In the genomic region with DNA sequence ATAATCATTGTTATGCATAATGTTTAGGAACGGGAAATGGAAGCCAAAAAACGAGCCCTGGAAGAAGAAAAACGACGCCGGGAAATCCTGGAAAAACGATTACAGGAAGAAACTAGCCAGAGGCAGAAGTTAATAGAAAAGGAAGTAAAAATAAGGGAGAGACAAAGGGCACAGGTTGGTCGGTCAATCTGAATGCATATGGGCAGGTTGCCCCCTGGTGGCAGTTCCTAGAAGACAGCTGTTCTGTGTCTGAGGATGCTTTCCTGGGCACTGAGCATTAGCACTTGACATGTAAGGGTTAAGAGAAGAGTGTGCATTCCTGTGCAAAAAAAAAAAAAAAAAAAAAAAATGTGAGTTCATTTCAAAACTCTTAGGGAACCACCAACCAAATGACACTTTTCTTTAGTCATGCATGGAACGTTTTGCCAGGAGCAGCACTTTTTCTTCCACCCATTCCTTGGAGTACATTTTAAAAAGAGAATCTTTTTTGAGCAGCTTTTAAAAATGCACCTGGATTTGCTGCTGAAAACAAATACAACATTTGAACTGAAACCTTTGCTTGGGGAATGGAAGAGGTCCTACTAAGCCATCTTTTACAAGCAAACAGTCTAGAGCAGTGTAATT, we compare ENCODE assay signal across 8 cellular contexts. TPM values are rescaled to one million over a fixed set of nuclear protein-coding genes. Genes with fewer than 3 reads are reported as not detected.
A peak's percentile ranks its signal among the peaks of the same experiment; 100 is the strongest.
DNase-seq lines count a peak whose midpoint lies in the region; ATAC-seq, FAIRE-seq and TF ChIP-seq lines count a peak whose summit lies in the region.

No MANE protein-coding gene starts in this region.

- H4K20me1 ChIP-seq in GM23338 (replicated peaks; ENCODE audit: insufficient read depth): no peaks in the 10 kb centered on the region

- DNase-seq in Daoy (ENCODE audit: low read depth): peak; percentile 84
- peak; percentile 95 for DNase-seq in GM23338 (ENCODE audit: low spot score)
- DNase-seq in RCC 7860 (ENCODE audit: low spot score): peak; percentile 80
- peak; percentile 84 to 85 for DNase-seq in activated T-cell treated with anti-CD3 and anti-CD28 coated beads, Interleukin-2, amount 50 U/mL, for 72 hours
- peak; percentile 87 for DNase-seq in fibroblast of pulmonary artery (ENCODE audit: low read depth)
- peak; percentile 82 for DNase-seq in neuronal stem cell (ENCODE audit: low spot score)
- DNase-seq in stromal cell of bone marrow (ENCODE audit: low read depth): peak; percentile 62

- no peak overlapping the region for H4K91ac ChIP-seq in neuronal stem cell (ENCODE audit: low read depth, low read length, poor library complexity)

- peak; percentile 91 to 97 for TF ChIP-seq CTCF in GM23338 (conservative IDR thresholded peaks at IDR 0.05; ENCODE audit: low read depth in 2 of 2)
- TF ChIP-seq CTCF in LNCAP (IDR thresholded peaks at IDR 0.05): peak; percentile 80
- peak; percentile 89 for TF ChIP-seq CTCF in fibroblast of pulmonary artery (IDR thresholded peaks at IDR 0.05; ENCODE audit: low read length, missing control alignments)

- H3K23ac ChIP-seq in neuronal stem cell (ENCODE audit: low read depth, low read length, poor library complexity): no peak overlapping the region

- no peaks in the 10 kb centered on the region for H3K9me3 ChIP-seq in neuronal stem cell (replicated peaks in 1 of 2; ENCODE audit: control insufficient read depth in 2 of 2, insufficient read depth in 1 of 2, low read depth in 1 of 2, low read length in 2 of 2)

- H2BK12ac ChIP-seq in neuronal stem cell (ENCODE audit: low read length): no peak overlapping the region

- H3K4me2 ChIP-seq in GM23338 (no peak overlapping the region), neuronal stem cell (ENCODE audit: insufficient read depth, low read length, poor library complexity, severe bottlenecking) (no peak overlapping the region)

- peaks cover 2% of the 10 kb centered on the region for H3K27me3 Mint-ChIP-seq in GM23338 (ENCODE audit: insufficient read depth, low read depth, poor library complexity)
- H3K27me3 Mint-ChIP-seq in activated T-cell treated with anti-CD3 and anti-CD28 coated beads, Interleukin-2, amount 50 U/mL, for 72 hours (ENCODE audit: low read depth): no peaks in the 10 kb centered on the region

- no peak overlapping the region for H2BK120ac ChIP-seq in neuronal stem cell (ENCODE audit: low read depth, low read length)

- peak; percentile 96 for ATAC-seq in GM23338
- peak; percentile 74 to 85 for ATAC-seq in activated T-cell treated with anti-CD3 and anti-CD28 coated beads, Interleukin-2, amount 50 U/mL, for 72 hours (replicated peaks in 1 of 2)

- H3K27ac Mint-ChIP-seq in GM23338: no peak overlapping the region
- no peak overlapping the region for H3K27ac Mint-ChIP-seq in activated T-cell treated with anti-CD3 and anti-CD28 coated beads, Interleukin-2, amount 50 U/mL, for 72 hours

- H4K8ac ChIP-seq in neuronal stem cell (ENCODE audit: low read depth, low read length): no peak overlapping the region

- no CpG with 5 or more reads among the region's 8 CpGs for WGBS in neuronal stem cell (ENCODE audit: extremely low coverage in 2 of 2, insufficient read length in 2 of 2, insufficient replicate concordance in 1 of 2), 2 donors

- no peaks in the 10 kb centered on the region for H3K79me1 ChIP-seq in neuronal stem cell (ENCODE audit: low read depth, low read length)

- H2AK5ac ChIP-seq in neuronal stem cell (ENCODE audit: low read depth, low read length): no peak overlapping the region

- peaks cover 7% of the 10 kb centered on the region for H3K4me1 ChIP-seq in GM23338 (ENCODE audit: insufficient read depth)
- peaks cover 0 to 21% of the 10 kb centered on the region in 2 donors for H3K4me1 ChIP-seq in neuronal stem cell (ENCODE audit: control insufficient read depth in 2 of 2, insufficient read depth in 1 of 2, low read depth in 1 of 2, low read length in 2 of 2)

- H3K14ac ChIP-seq in neuronal stem cell (ENCODE audit: low read length): no peak overlapping the region

- peak; percentile 71 for FAIRE-seq in RCC 7860 (lab: Jason Lieb, UNC)

- H3F3A ChIP-seq in GM23338 (replicated peaks; ENCODE audit: low read depth): no peaks in the 10 kb centered on the region

- H3K4me1 Mint-ChIP-seq in GM23338: peaks cover 8% of the 10 kb centered on the region
- H3K4me1 Mint-ChIP-seq in activated T-cell treated with anti-CD3 and anti-CD28 coated beads, Interleukin-2, amount 50 U/mL, for 72 hours (ENCODE audit: low read depth): peaks cover 18% of the 10 kb centered on the region

- H3K4ac ChIP-seq in neuronal stem cell (ENCODE audit: low read length): no peak overlapping the region

- H3K9me3 Mint-ChIP-seq in GM23338: no peaks in the 10 kb centered on the region
- H3K9me3 Mint-ChIP-seq in activated T-cell treated with anti-CD3 and anti-CD28 coated beads, Interleukin-2, amount 50 U/mL, for 72 hours: no peaks in the 10 kb centered on the region

- H3K18ac ChIP-seq in neuronal stem cell (ENCODE audit: low read length): no peak overlapping the region

- no peak overlapping the region for H3K27ac ChIP-seq in GM23338 (ENCODE audit: low read depth)
- no peak overlapping the region for H3K27ac ChIP-seq in neuronal stem cell (replicated peaks; ENCODE audit: low read length)

- H3K4me3 Mint-ChIP-seq in GM23338: no peak overlapping the region
- H3K4me3 Mint-ChIP-seq in activated T-cell treated with anti-CD3 and anti-CD28 coated beads, Interleukin-2, amount 50 U/mL, for 72 hours: peak overlapping the region in 1 of 2 donors; percentile 67

- no peak overlapping the region for H3K9ac ChIP-seq in neuronal stem cell (ENCODE audit: low read depth, low read length, poor library complexity)

- H3K4me3 ChIP-seq in GM23338 (no peak overlapping the region), fibroblast of pulmonary artery (replicated peaks; ENCODE audit: low read depth, low read length) (no peak overlapping the region), neuronal stem cell (ENCODE audit: low read length in 2 of 2) (no peak overlapping the region)

- H2AFZ ChIP-seq in GM23338 (no peak overlapping the region), neuronal stem cell (ENCODE audit: low read length) (peak overlapping the region; percentile 32)

- no peaks in the 10 kb centered on the region for H3K36me3 ChIP-seq in GM23338 (ENCODE audit: insufficient read depth)
- H3K36me3 ChIP-seq in neuronal stem cell (replicated peaks in 1 of 2; ENCODE audit: control insufficient read depth in 2 of 2, insufficient read depth in 2 of 2, low read length in 2 of 2): peaks cover 0 to 87% of the 10 kb centered on the region in 2 donors

- no peaks in the 10 kb centered on the region for H3K27me3 ChIP-seq in GM23338 (ENCODE audit: insufficient read depth)
- H3K27me3 ChIP-seq in neuronal stem cell (ENCODE audit: control insufficient read depth in 3 of 3, insufficient read depth in 3 of 3, low read depth in 1 of 3, low read length in 3 of 3): no peaks in the 10 kb centered on the region

- H3K36me3 Mint-ChIP-seq in GM23338 (ENCODE audit: low read depth): peaks cover 4% of the 10 kb centered on the region; the same call in 1 of the 3 replicates
- H3K36me3 Mint-ChIP-seq in activated T-cell treated with anti-CD3 and anti-CD28 coated beads, Interleukin-2, amount 50 U/mL, for 72 hours (ENCODE audit: insufficient read depth in 2 of 2): no peaks in the 10 kb centered on the region

- no peaks in the 10 kb centered on the region for H3K9me2 ChIP-seq in GM23338 (ENCODE audit: insufficient read depth)

- H3K79me2 ChIP-seq in GM23338 (replicated peaks; ENCODE audit: insufficient read depth): no peaks in the 10 kb centered on the region

- H2BK15ac ChIP-seq in neuronal stem cell (ENCODE audit: low read length): no peak overlapping the region

- H2BK5ac ChIP-seq in neuronal stem cell (ENCODE audit: low read length): no peak overlapping the region

TF ChIP-seq in GM23338, 12 proteins besides CTCF, POLR2A, EP300 and RAD21 (continues in another document):
- TF ChIP-seq ZNF331 (CRISPR knock-in tag; IDR thresholded peaks at IDR 0.05; ENCODE audit: low read depth) (no peak), POLR2AphosphoS5 (IDR thresholded peaks at IDR 0.05; ENCODE audit: low read depth) (no peak), STAT1 (IDR thresholded peaks at IDR 0.05; ENCODE audit: unreplicated experiment) (no peak), JUNB (IDR thresholded peaks at IDR 0.05; ENCODE audit: unreplicated experiment) (no peak)
- TF ChIP-seq, protein P1, sequence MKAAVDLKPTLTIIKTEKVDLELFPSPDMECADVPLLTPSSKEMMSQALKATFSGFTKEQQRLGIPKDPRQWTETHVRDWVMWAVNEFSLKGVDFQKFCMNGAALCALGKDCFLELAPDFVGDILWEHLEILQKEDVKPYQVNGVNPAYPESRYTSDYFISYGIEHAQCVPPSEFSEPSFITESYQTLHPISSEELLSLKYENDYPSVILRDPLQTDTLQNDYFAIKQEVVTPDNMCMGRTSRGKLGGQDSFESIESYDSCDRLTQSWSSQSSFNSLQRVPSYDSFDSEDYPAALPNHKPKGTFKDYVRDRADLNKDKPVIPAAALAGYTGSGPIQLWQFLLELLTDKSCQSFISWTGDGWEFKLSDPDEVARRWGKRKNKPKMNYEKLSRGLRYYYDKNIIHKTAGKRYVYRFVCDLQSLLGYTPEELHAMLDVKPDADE (IDR thresholded peaks at IDR 0.05): no peak

RNA-seq across cellular contexts. Expression of a gene that starts 11.1 kb away (rescaled TPM):
- 36.3 and 40.5 TPM in 2 replicates for total RNA-seq in Daoy (2014; rRNA removed; shearing (Covaris generic))
- total RNA-seq in GM23338 (2014; rRNA removed; shearing (Covaris generic)): 28.0 and 29.2 TPM in 2 replicates
- 16.9 and 18.4 TPM in 2 replicates for polyA plus RNA-seq in GM23338 (2016; fragmentation: Nextera tagmentation; extraction: Ambion mirVana)
- 10 to 100 TPM; 57.6 to 65.3 TPM for total RNA-seq in activated T-cell treated with anti-CD3 and anti-CD28 coated beads, Interleukin-2, amount 50 U/mL, for 72 hours
- 26.8 TPM for polyA plus RNA-seq in neuronal stem cell (2013, experiment 1 of 2)
- 26.8 TPM for polyA plus RNA-seq in neuronal stem cell (2013, experiment 2 of 2)

RNA-seq across cellular contexts. Expression of a gene that starts 31.0 kb away (rescaled TPM):
- 0.80 and 5.1 TPM in 2 replicates for total RNA-seq in Daoy (2014; rRNA removed; shearing (Covaris generic))
- total RNA-seq in GM23338 (2014; rRNA removed; shearing (Covaris generic)): 6.8 and 8.2 TPM in 2 replicates
- polyA plus RNA-seq in GM23338 (2016; fragmentation: Nextera tagmentation; extraction: Ambion mirVana): 12.6 and 13.0 TPM in 2 replicates
- under 1 TPM; 0.31 to 0.51 TPM for total RNA-seq in activated T-cell treated with anti-CD3 and anti-CD28 coated beads, Interleukin-2, amount 50 U/mL, for 72 hours
- 57.1 TPM for polyA plus RNA-seq in neuronal stem cell (2013, experiment 1 of 2)
- polyA plus RNA-seq in neuronal stem cell (2013, experiment 2 of 2): 53.3 TPM
